1 cellular context compared by ENCODE assay signal in genomic region chr3:187212705-187213104, GRCh38.
TF ChIP-seq lines count a peak whose summit lies in the region.

No MANE protein-coding gene starts in this region.

TF ChIP-seq in GM23338, 12 proteins besides CTCF, POLR2A, EP300 and RAD21 (continued from another document):
- TF ChIP-seq ZNF462 (CRISPR knock-in tag; IDR thresholded peaks at IDR 0.05), result no peak
- TF ChIP-seq ETS1 (IDR thresholded peaks at IDR 0.05), result no peak
